ENCODE assay signal across 18 cellular contexts in the genomic region with DNA sequence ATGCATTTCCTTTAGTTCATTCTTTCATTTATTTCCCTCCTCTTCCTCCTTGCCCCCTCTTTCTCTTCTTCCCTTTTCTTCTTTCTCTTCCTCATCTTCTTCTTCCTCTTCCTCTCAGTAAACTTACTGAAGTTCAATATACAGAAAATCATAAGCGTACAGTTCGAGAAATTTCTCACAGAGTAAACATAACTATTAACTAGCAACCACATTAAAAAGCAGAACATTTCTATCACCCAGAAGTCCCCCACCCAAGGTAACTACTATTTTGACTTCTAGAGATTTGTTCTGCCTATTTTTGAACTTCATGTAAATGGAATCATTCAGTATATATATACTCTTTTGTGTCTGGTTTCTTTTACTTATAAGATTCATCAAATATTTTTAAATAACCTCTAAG. TPM values are rescaled to one million over a fixed set of nuclear protein-coding genes. Genes with fewer than 3 reads are reported as not detected.
A peak's percentile ranks its signal among the peaks of the same experiment; 100 is the strongest.
DNase-seq lines count a peak whose midpoint lies in the region; ATAC-seq and TF ChIP-seq lines count a peak whose summit lies in the region.
"Had no signal": no experiment of that assay in that cellular context is flagged by ENCODE, and none has a peak within 500 bp of the region (broad histone marks: within the 10 kb centered on the region; RNA-seq: fewer than 3 reads in every experiment).

No MANE protein-coding gene starts in this region.

- H3K4me2 ChIP-seq in DOHH2 (ENCODE audit: low read length), result peak overlapping the region; percentile 47

- H3K4me1 ChIP-seq in DOHH2 (ENCODE audit: control insufficient read depth, low read length), result peaks cover 37% of the 10 kb centered on the region
- no peaks in the 10 kb centered on the region for H3K4me1 ChIP-seq in naive thymus-derived CD4-positive, alpha-beta T cell (ENCODE audit: control insufficient read depth in 2 of 2, insufficient read depth in 2 of 2, low read length in 2 of 2)

- no peaks in the 10 kb centered on the region for H4K20me1 ChIP-seq in DOHH2 (ENCODE audit: control insufficient read depth, insufficient read depth, low read depth, low read length)

- no peak overlapping the region for H3K27ac ChIP-seq in DOHH2 (ENCODE audit: low read depth, low read length)
- H3K27ac ChIP-seq in naive thymus-derived CD4-positive, alpha-beta T cell (ENCODE audit: low read depth, low read length), result no peak overlapping the region
- H3K27ac ChIP-seq: HL-60, Peyer's patch had no signal

- POLR2A ChIA-PET in WTC11 (lab: Charles Lee), result no interaction called here
- POLR2A ChIA-PET in naive thymus-derived CD4-positive, alpha-beta T cell (lab: Charles Lee), result no interaction called here

- no peaks in the 10 kb centered on the region for H3K36me3 Mint-ChIP-seq in IgD-negative memory B cell
- no peaks in the 10 kb centered on the region for H3K36me3 Mint-ChIP-seq in WTC11
- no peaks in the 10 kb centered on the region for H3K36me3 Mint-ChIP-seq in neural crest cell (ENCODE audit: low read depth)
- peaks cover 0 to 1% (median 0%) of the 10 kb centered on the region in 5 donors for H3K36me3 Mint-ChIP-seq in naive thymus-derived CD4-positive, alpha-beta T cell

- no peaks in the 10 kb centered on the region for H3K9me3 ChIP-seq in DOHH2 (ENCODE audit: control insufficient read depth, insufficient read depth, low read length)
- H3K9me3 ChIP-seq in naive thymus-derived CD4-positive, alpha-beta T cell (ENCODE audit: control insufficient read depth in 2 of 3, low read length in 3 of 3), result no peaks in the 10 kb centered on the region
- H3K9me3 ChIP-seq: MG63, Peyer's patch had no signal

- ATAC-seq in WTC11, result no peak
- ATAC-seq in naive thymus-derived CD4-positive, alpha-beta T cell, result no peak

- H3K27me3 ChIP-seq in DOHH2 (ENCODE audit: control insufficient read depth, low read length), result peaks cover 2% of the 10 kb centered on the region; the same call in 1 of the 2 replicates
- H3K27me3 ChIP-seq in naive thymus-derived CD4-positive, alpha-beta T cell (ENCODE audit: control insufficient read depth in 2 of 2, insufficient read depth in 2 of 2, low read length in 2 of 2), result no peaks in the 10 kb centered on the region
- H3K27me3 ChIP-seq: MG63, Peyer's patch had no signal

- CTCF ChIA-PET in WTC11 (lab: Charles Lee), result no interaction called here
- CTCF ChIA-PET in naive thymus-derived CD4-positive, alpha-beta T cell (lab: Charles Lee), result no interaction called here

- peak overlapping the region; percentile 8; the same call in 1 of the 2 replicates for H3K4me3 ChIP-seq in DOHH2 (ENCODE audit: low read length)
- H3K4me3 ChIP-seq in naive thymus-derived CD4-positive, alpha-beta T cell (ENCODE audit: low read length), result no peak overlapping the region
- H3K4me3 ChIP-seq: MG63, Peyer's patch had no signal

- H3K4me3 Mint-ChIP-seq in IgD-negative memory B cell (peak overlapping the region in 2 of 4 donors; percentile 56 to 60), WTC11 (no peak overlapping the region), neural crest cell (no peak overlapping the region)
- no peak overlapping the region for H3K4me3 Mint-ChIP-seq in naive thymus-derived CD4-positive, alpha-beta T cell
- H3K4me3 Mint-ChIP-seq: HFFc6 had no signal

- H3K27ac Mint-ChIP-seq in IgD-negative memory B cell (peak overlapping the region; percentile 25 to 82 (median 53)), WTC11 (peak overlapping the region; percentile 23; the same call in 1 of the 2 replicates), neural crest cell (ENCODE audit: unreplicated experiment) (peak overlapping the region; percentile 84)
- peak overlapping the region in 4 of 9 donors; percentile 5 to 21 (median 11) for H3K27ac Mint-ChIP-seq in naive thymus-derived CD4-positive, alpha-beta T cell
- H3K27ac Mint-ChIP-seq: HFFc6 had no signal

- no peaks in the 10 kb centered on the region for H3K79me2 ChIP-seq in DOHH2 (ENCODE audit: control insufficient read depth, low read length)

- H3K36me3 ChIP-seq in DOHH2 (ENCODE audit: control insufficient read depth, low read length), result no peaks in the 10 kb centered on the region
- no peaks in the 10 kb centered on the region for H3K36me3 ChIP-seq in naive thymus-derived CD4-positive, alpha-beta T cell (ENCODE audit: control insufficient read depth in 2 of 3, insufficient read depth in 3 of 3, low read length in 3 of 3)
- H3K36me3 ChIP-seq: MG63, Peyer's patch had no signal

- DNase-seq in WTC11 (ENCODE audit: low spot score) (no peak), neural crest cell (ENCODE audit: low read depth, low spot score) (no peak), putamen (ENCODE audit: low spot score) (no peak)
- no peak for DNase-seq in naive thymus-derived CD4-positive, alpha-beta T cell
- DNase-seq in activated CD4-positive, CD25-positive, alpha-beta regulatory T cell treated with anti-CD3 and anti-CD28 coated beads, Interleukin-2, amount 50 U/mL, for 72 hours, result no peak
- DNase-seq: C1 segment of cervical spinal cord, DMS79, HFFc6, Kasumi-1, MG63, NCI-H1105 treated with DMSO at 0.1 percent for 48 hours, NCI-H187 treated with DMSO at 0.1 percent for 48 hours, NCI-H345, NCI-H524 treated with DMSO at 0.1 percent for 48 hours, Peyer's patch had no signal

- no peaks in the 10 kb centered on the region for H3K27me3 Mint-ChIP-seq in IgD-negative memory B cell
- no peaks in the 10 kb centered on the region for H3K27me3 Mint-ChIP-seq in WTC11 (ENCODE audit: low read depth)
- no peaks in the 10 kb centered on the region for H3K27me3 Mint-ChIP-seq in neural crest cell (ENCODE audit: low read depth)
- H3K27me3 Mint-ChIP-seq in naive thymus-derived CD4-positive, alpha-beta T cell, result no peaks in the 10 kb centered on the region

- no peaks in the 10 kb centered on the region for H3K9me3 Mint-ChIP-seq in IgD-negative memory B cell
- H3K9me3 Mint-ChIP-seq in WTC11, result peaks cover 4% of the 10 kb centered on the region; the same call in 1 of the 2 replicates
- peaks cover 3% of the 10 kb centered on the region for H3K9me3 Mint-ChIP-seq in neural crest cell
- no peaks in the 10 kb centered on the region for H3K9me3 Mint-ChIP-seq in naive thymus-derived CD4-positive, alpha-beta T cell
- H3K9me3 Mint-ChIP-seq: HFFc6 had no signal

- TF ChIP-seq CTCF in DOHH2 (IDR thresholded peaks at IDR 0.05; ENCODE audit: low read depth, low read length, poor library complexity, severe bottlenecking), result no peak
- TF ChIP-seq CTCF in WTC11 (IDR thresholded peaks at IDR 0.05), result no peak
- no peak for TF ChIP-seq CTCF in neural crest cell (conservative IDR thresholded peaks at IDR 0.05)

- intact Hi-C loops in naive thymus-derived CD4-positive, alpha-beta T cell (cut with micrococcal nuclease), result no loop called here

- no peaks in the 10 kb centered on the region for H3K9me2 ChIP-seq in DOHH2 (replicated peaks; ENCODE audit: control insufficient read depth, low read length)

- no peaks in the 10 kb centered on the region for H3F3A ChIP-seq in DOHH2 (ENCODE audit: control insufficient read depth, insufficient read depth)

- peaks cover 37 to 48% (median 38%) of the 10 kb centered on the region in 3 donors for H3K4me1 Mint-ChIP-seq in IgD-negative memory B cell
- H3K4me1 Mint-ChIP-seq in WTC11, result peaks cover 54% of the 10 kb centered on the region
- peaks cover 25% of the 10 kb centered on the region for H3K4me1 Mint-ChIP-seq in neural crest cell
- peaks cover 4 to 19% (median 7%) of the 10 kb centered on the region in 7 donors for H3K4me1 Mint-ChIP-seq in naive thymus-derived CD4-positive, alpha-beta T cell

TF ChIP-seq in WTC11, 78 proteins besides CTCF, POLR2A, EP300 and RAD21:
- no peak for TF ChIP-seq ATF1 (CRISPR knock-in tag; IDR thresholded peaks at IDR 0.05)
- TF ChIP-seq ESRRA (CRISPR knock-in tag; IDR thresholded peaks at IDR 0.05; ENCODE audit: borderline replicate concordance), result no peak

RNA-seq across cellular contexts. Expression of a gene that starts 48.2 kb away (rescaled TPM):
- polyA plus RNA-seq in IgD-negative memory B cell, result 285 TPM
- total RNA-seq in WTC11 (2021), result 18.1 to 24.1 TPM (median 19.9 TPM) in 3 replicates
- total RNA-seq in neural crest cell, result 8.6 and 10.8 TPM in 2 replicates
- total RNA-seq in naive thymus-derived CD4-positive, alpha-beta T cell, result 100 to 1,000 TPM; 102 to 162 (median 130) TPM
- polyA plus RNA-seq in naive thymus-derived CD4-positive, alpha-beta T cell, result 100 to 1,000 TPM; 261 to 285 TPM

RNA-seq across cellular contexts. Expression of a gene that starts 48.3 kb away (rescaled TPM):
- polyA plus RNA-seq in IgD-negative memory B cell, result 117 TPM
- total RNA-seq in WTC11 (2021) (362 to 409 TPM (median 407 TPM) in 3 replicates), neural crest cell (179 and 214 TPM in 2 replicates)
- 10 to 100 TPM; 22.5 to 77.2 (median 71.0) TPM for total RNA-seq in naive thymus-derived CD4-positive, alpha-beta T cell
- polyA plus RNA-seq in naive thymus-derived CD4-positive, alpha-beta T cell, result 100 to 1,000 TPM in 1 of 2 donors, 10 to 100 TPM in 1; 55.7 to 131 TPM
